ENCODE assay signal across 29 cellular contexts in the genomic region with DNA sequence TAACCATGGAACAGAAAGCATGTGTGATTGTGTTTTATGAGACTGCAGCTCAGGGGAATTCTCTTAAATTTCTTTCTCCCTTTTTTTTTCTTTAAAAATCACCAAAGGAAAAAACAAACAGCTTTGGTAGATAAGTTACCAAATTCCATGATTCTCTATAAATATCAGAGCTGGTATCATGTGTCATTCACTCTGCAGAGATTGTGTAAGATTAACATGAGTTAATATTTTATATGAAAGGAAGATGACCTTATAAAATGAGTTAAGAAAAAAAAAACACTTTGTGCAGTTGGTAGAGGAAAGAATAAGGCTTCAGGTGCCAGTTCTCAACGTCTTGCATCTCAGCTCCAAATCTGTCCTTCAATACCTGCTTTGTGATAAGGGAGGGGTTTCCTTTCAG.
"Had no signal": no experiment of that assay in that cellular context is flagged by ENCODE, and none has a peak within 500 bp of the region (broad histone marks: within the 10 kb centered on the region; RNA-seq: fewer than 3 reads in every experiment).

No MANE protein-coding gene starts in this region.

- H3K4me1 Mint-ChIP-seq: memory B cell; naive B cell; naive thymus-derived CD8-positive, alpha-beta T cell had no signal

- H3K9me3 ChIP-seq: colonic mucosa, esophagus squamous epithelium, gastrocnemius medialis, left lung, mucosa of descending colon had no signal

- H3K27me3 Mint-ChIP-seq: dendritic cell treated with granulocyte-macrophage colony-stimulating factor and Interleukin-4, amounts not matched to agents 40 ng/mL and 50 ng/mL, for 4 days had no signal

- H3K4me1 ChIP-seq: colonic mucosa, esophagus squamous epithelium, gastrocnemius medialis, heart left ventricle, left lung had no signal

- H3K27ac ChIP-seq: colonic mucosa, epithelial cell of prostate, esophagus squamous epithelium, gastrocnemius medialis, heart left ventricle, left lung had no signal

- ATAC-seq: effector memory CD8-positive, alpha-beta T cell; esophagus mucosa; gastrocnemius medialis; heart left ventricle; left cardiac atrium; left lung; left ventricle myocardium superior; mucosa of descending colon; naive thymus-derived CD8-positive, alpha-beta T cell had no signal

- H3K36me3 ChIP-seq: colonic mucosa, esophagus squamous epithelium, gastrocnemius medialis, heart left ventricle, left lung had no signal

- H3K27ac Mint-ChIP-seq: dendritic cell treated with granulocyte-macrophage colony-stimulating factor and Interleukin-4, amounts not matched to agents 40 ng/mL and 50 ng/mL, for 4 days; effector memory CD8-positive, alpha-beta T cell; endodermal cell; memory B cell; mesothelial cell of epicardium; naive thymus-derived CD8-positive, alpha-beta T cell had no signal

- H3K9me3 Mint-ChIP-seq: dendritic cell treated with granulocyte-macrophage colony-stimulating factor and Interleukin-4, amounts not matched to agents 40 ng/mL and 50 ng/mL, for 4 days; effector memory CD8-positive, alpha-beta T cell; memory B cell; mesothelial cell of epicardium had no signal

- DNase-seq: colonic mucosa; cortex of kidney; effector CD8-positive, alpha-beta T cell; effector memory CD8-positive, alpha-beta T cell; endodermal cell; erythroblast; esophagus squamous epithelium; foreskin fibroblast; foreskin melanocyte; gastrocnemius medialis; glutamatergic neuron; heart left ventricle; hippocampal formation; left cardiac atrium; left lung; left ventricle myocardium superior; mammary epithelial cell; mucosa of descending colon; naive B cell; naive thymus-derived CD8-positive, alpha-beta T cell had no signal

- H3K36me3 Mint-ChIP-seq: memory B cell; mesothelial cell of epicardium; naive B cell; naive thymus-derived CD8-positive, alpha-beta T cell had no signal

- FAIRE-seq: endometrium, islet of Langerhans, keratinocyte had no signal

- H3K27me3 ChIP-seq: colonic mucosa, esophagus squamous epithelium, gastrocnemius medialis, left lung had no signal

- H3K4me3 Mint-ChIP-seq: dendritic cell treated with granulocyte-macrophage colony-stimulating factor and Interleukin-4, amounts not matched to agents 40 ng/mL and 50 ng/mL, for 4 days; effector memory CD8-positive, alpha-beta T cell; endodermal cell; memory B cell; mesothelial cell of epicardium; naive B cell; naive thymus-derived CD8-positive, alpha-beta T cell had no signal

- H3K4me3 ChIP-seq: colonic mucosa, esophagus squamous epithelium, gastrocnemius medialis, heart left ventricle, left lung, lung, mucosa of descending colon had no signal
